ENCODE assay signal across 17 cellular contexts in the genomic region with DNA sequence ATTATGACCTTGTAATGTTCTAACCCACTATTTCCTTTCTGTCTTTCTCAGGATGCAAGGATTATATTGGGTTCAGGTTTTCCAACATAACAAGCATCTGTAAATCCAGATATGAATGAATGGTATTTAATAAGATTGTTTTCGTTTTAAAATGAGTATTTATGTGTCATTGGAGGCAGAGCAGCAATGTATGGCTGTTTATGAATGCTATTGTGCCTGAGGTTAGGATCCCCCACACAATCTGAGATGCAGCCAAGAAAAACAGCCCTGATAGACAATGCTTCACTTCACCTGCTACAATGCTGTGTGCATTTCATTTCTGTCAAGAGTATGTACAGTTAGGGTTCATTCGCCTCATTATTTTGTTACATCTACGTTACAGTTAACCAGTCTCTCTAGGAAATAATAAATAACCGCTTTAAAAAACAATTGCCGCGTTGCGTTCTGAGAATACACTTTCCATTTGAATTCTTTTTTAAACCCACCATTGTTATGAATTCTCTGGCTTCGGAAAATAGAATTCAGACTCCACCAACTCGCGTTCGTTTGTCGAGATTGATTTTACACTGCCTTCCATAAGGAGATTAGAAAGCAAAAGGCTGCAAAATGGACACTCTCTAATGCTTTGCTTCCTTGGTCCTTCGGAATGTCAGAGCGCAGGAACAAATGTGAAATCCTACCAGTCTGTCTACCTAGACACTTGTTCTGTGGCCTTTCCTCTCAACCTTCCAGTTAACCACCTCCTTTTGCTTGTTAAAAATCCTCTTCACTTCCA. TPM values are rescaled to one million over a fixed set of nuclear protein-coding genes. Genes with fewer than 3 reads are reported as not detected.
DNase-seq lines count a peak whose midpoint lies in the region; ATAC-seq, FAIRE-seq and TF ChIP-seq lines count a peak whose summit lies in the region.
"Had no signal": no experiment of that assay in that cellular context is flagged by ENCODE, and none has a peak within 500 bp of the region (broad histone marks: within the 10 kb centered on the region; RNA-seq: fewer than 3 reads in every experiment).

No MANE protein-coding gene starts in this region.

- H4K20me1 ChIP-seq in astrocyte (ENCODE audit: insufficient read depth, low read length) = no peaks in the 10 kb centered on the region

- peaks cover 88% of the 10 kb centered on the region for H3K27me3 Mint-ChIP-seq in astrocyte (ENCODE audit: low read depth, unreplicated experiment)
- peaks cover 100% of the 10 kb centered on the region for H3K27me3 Mint-ChIP-seq in nephron (ENCODE audit: low read depth)
- peaks cover 98% of the 10 kb centered on the region for H3K27me3 Mint-ChIP-seq in CD4-positive, alpha-beta T cell
- peaks cover 100% of the 10 kb centered on the region for H3K27me3 Mint-ChIP-seq in nephron progenitor cell (ENCODE audit: low read depth, poor library complexity)

- H3K4me1 Mint-ChIP-seq in astrocyte (ENCODE audit: low read depth, unreplicated experiment) = peaks cover 2% of the 10 kb centered on the region
- peaks cover 4% of the 10 kb centered on the region for H3K4me1 Mint-ChIP-seq in nephron
- H3K4me1 Mint-ChIP-seq in CD4-positive, alpha-beta T cell (ENCODE audit: low read depth) = no peaks in the 10 kb centered on the region
- peaks cover 10% of the 10 kb centered on the region for H3K4me1 Mint-ChIP-seq in nephron progenitor cell
- H3K4me1 Mint-ChIP-seq: activated B cell treated with CpG ODN at 0.5 μM for 24 hours, T-cell had no signal

- POLR2A ChIA-PET in CD4-positive, alpha-beta T cell (lab: Charles Lee) = no interaction called here

- H2AFZ ChIP-seq in astrocyte (ENCODE audit: low read depth, low read length) = no peak overlapping the region

- TF ChIP-seq CTCF in GM06990 (IDR thresholded peaks at IDR 0.05; ENCODE audit: insufficient read depth, low read length, poor library complexity, severe bottlenecking) (no peak), astrocyte (IDR thresholded peaks at IDR 0.05; ENCODE audit: insufficient read depth, low read depth, low read length) (no peak), nephron (IDR thresholded peaks at IDR 0.05; ENCODE audit: unreplicated experiment in 3 of 3) (no peak), nephron progenitor cell (IDR thresholded peaks at IDR 0.05) (no peak)
- TF ChIP-seq CTCF in CD4-positive, alpha-beta T cell (IDR thresholded peaks at IDR 0.05) = no peak

- H3K27ac Mint-ChIP-seq in astrocyte (ENCODE audit: unreplicated experiment) (no peak overlapping the region), nephron (no peak overlapping the region), nephron progenitor cell (no peak overlapping the region)
- H3K27ac Mint-ChIP-seq in CD4-positive, alpha-beta T cell = no peak overlapping the region
- H3K27ac Mint-ChIP-seq: activated B cell treated with CpG ODN at 0.5 μM for 24 hours, T-cell had no signal

- peak overlapping the region; percentile 51 for H3K4me3 Mint-ChIP-seq in astrocyte (ENCODE audit: unreplicated experiment)
- H3K4me3 Mint-ChIP-seq in nephron = peak overlapping the region; percentile 7 to 56 (median 39)
- no peak overlapping the region for H3K4me3 Mint-ChIP-seq in CD4-positive, alpha-beta T cell
- H3K4me3 Mint-ChIP-seq in nephron progenitor cell = no peak overlapping the region
- H3K4me3 Mint-ChIP-seq: activated B cell treated with CpG ODN at 0.5 μM for 24 hours, T-cell had no signal

- CTCF ChIA-PET in CD4-positive, alpha-beta T cell (lab: Charles Lee) = no interaction called here

- H3K36me3 ChIP-seq in GM06990 (ENCODE audit: control insufficient read depth, insufficient read depth, low read length) (no peaks in the 10 kb centered on the region), astrocyte (ENCODE audit: insufficient read depth, low read length) (no peaks in the 10 kb centered on the region)
- H3K36me3 ChIP-seq: BE2C, cardiac muscle cell, gastroesophageal sphincter, pancreas had no signal

- no peak overlapping the region for H3K27ac ChIP-seq in astrocyte (ENCODE audit: low read depth, low read length)
- H3K27ac ChIP-seq in CD4-positive, alpha-beta T cell (ENCODE audit: low read depth, low read length) = no peak overlapping the region
- H3K27ac ChIP-seq: cardiac muscle cell, gastroesophageal sphincter, pancreas had no signal

- FAIRE-seq in astrocyte (lab: Jason Lieb, UNC) = no peak
- FAIRE-seq: pancreas had no signal

- no peaks in the 10 kb centered on the region for H3K79me2 ChIP-seq in astrocyte (ENCODE audit: insufficient read depth, low read length)

- no peaks in the 10 kb centered on the region for H3K9me3 ChIP-seq in astrocyte (ENCODE audit: insufficient read depth, low read depth, low read length)
- peaks cover 34% of the 10 kb centered on the region for H3K9me3 ChIP-seq in CD4-positive, alpha-beta T cell (ENCODE audit: control insufficient read depth, low read length)
- H3K9me3 ChIP-seq: BE2C, gastroesophageal sphincter, pancreas had no signal

- H3K4me3 ChIP-seq in GM06990 (replicated peaks; ENCODE audit: low read depth, low read length) (peak overlapping the region; percentile 33; the same call in 1 of the 2 replicates), astrocyte (ENCODE audit: insufficient read depth, low read depth, low read length) (no peak overlapping the region)
- H3K4me3 ChIP-seq: cardiac muscle cell, gastroesophageal sphincter, pancreas had no signal

- intact Hi-C loops in CD4-positive, alpha-beta T cell (cut with DNase I, micrococcal nuclease) = no loop called here

- H3K27me3 ChIP-seq in GM06990 (replicated peaks; ENCODE audit: control insufficient read depth, insufficient read depth, low read length) (peaks cover 2% of the 10 kb centered on the region; the same call in 1 of the 2 replicates), astrocyte (ENCODE audit: insufficient read depth, low read length) (peaks cover 89% of the 10 kb centered on the region)
- peaks cover 92% of the 10 kb centered on the region for H3K27me3 ChIP-seq in CD4-positive, alpha-beta T cell (ENCODE audit: control insufficient read depth, insufficient read depth, low read length)

- no peak overlapping the region for H3K9ac ChIP-seq in astrocyte (ENCODE audit: low read length)

- H3K9me3 Mint-ChIP-seq in astrocyte (ENCODE audit: unreplicated experiment) (peaks cover 17% of the 10 kb centered on the region), nephron (peaks cover 4% of the 10 kb centered on the region), nephron progenitor cell (no peaks in the 10 kb centered on the region)
- H3K9me3 Mint-ChIP-seq in CD4-positive, alpha-beta T cell = peaks cover 10% of the 10 kb centered on the region

- peaks cover 1% of the 10 kb centered on the region for H3K36me3 Mint-ChIP-seq in astrocyte (ENCODE audit: low read depth, unreplicated experiment)
- no peaks in the 10 kb centered on the region for H3K36me3 Mint-ChIP-seq in nephron (ENCODE audit: low read depth)
- H3K36me3 Mint-ChIP-seq in CD4-positive, alpha-beta T cell (ENCODE audit: low read depth) = no peaks in the 10 kb centered on the region
- H3K36me3 Mint-ChIP-seq in nephron progenitor cell (ENCODE audit: low read depth) = no peaks in the 10 kb centered on the region
- H3K36me3 Mint-ChIP-seq: T-cell had no signal

- no peak overlapping the region for H3K4me2 ChIP-seq in astrocyte (ENCODE audit: low read length)

- H3K4me1 ChIP-seq in astrocyte (ENCODE audit: insufficient read depth, low read length) = no peaks in the 10 kb centered on the region
- H3K4me1 ChIP-seq: BE2C, pancreas had no signal

- no peak for DNase-seq in GM06990 (ENCODE audit: extremely low read depth, insufficient read length)
- DNase-seq in NCI-H1105 treated with DMSO at 0.1 percent for 48 hours (lab: John Stamatoyannopoulos, UW) = peak; percentile 67
- DNase-seq in astrocyte (ENCODE audit: low read depth) = no peak
- no peak for DNase-seq in CD4-positive, alpha-beta T cell
- no peak for DNase-seq in nephron progenitor cell
- no peak for DNase-seq in DMS153 treated with DMSO at 0.1 percent for 48 hours (lab: John Stamatoyannopoulos, UW; ENCODE audit: unreplicated experiment)
- no peak for DNase-seq in HCEC 1CT
- DNase-seq: activated B cell treated with CpG ODN at 0.5 μM for 24 hours; activated naive CD4-positive, alpha-beta T cell treated with anti-CD3 and anti-CD28 coated beads, Interleukin-2, amount 50 U/mL, for 16 hours; BE2C; DND-41; effector CD8-positive, alpha-beta T cell; pancreas; T-cell had no signal

- no peak for ATAC-seq in CD4-positive, alpha-beta T cell (ENCODE audit: poor library complexity)
- ATAC-seq: gastroesophageal sphincter, pancreas, T-cell had no signal

RNA-seq across cellular contexts. Expression of a gene that starts 19.5 kb away (rescaled TPM):
- total RNA-seq in astrocyte = 2.1 and 6.6 TPM in 2 replicates
- total RNA-seq in CD4-positive, alpha-beta T cell = under 1 TPM in 1 of 2 experiments, not detected in 1; 0.16 TPM
- total RNA-seq: activated B cell treated with CpG ODN at 0.5 μM for 24 hours, cardiac muscle cell had no signal

Comparison
In these comparisons a context has a peak if more than half of its experiments do, and no peak if none do; other contexts are left out.
1. H3K4me3 Mint-ChIP-seq: peak in astrocyte (single experiment) and nephron (3 of 3); none in CD4-positive, alpha-beta T cell (single experiment) and nephron progenitor cell (single experiment).